ENCODE assay signal across 18 cellular contexts in the genomic region with DNA sequence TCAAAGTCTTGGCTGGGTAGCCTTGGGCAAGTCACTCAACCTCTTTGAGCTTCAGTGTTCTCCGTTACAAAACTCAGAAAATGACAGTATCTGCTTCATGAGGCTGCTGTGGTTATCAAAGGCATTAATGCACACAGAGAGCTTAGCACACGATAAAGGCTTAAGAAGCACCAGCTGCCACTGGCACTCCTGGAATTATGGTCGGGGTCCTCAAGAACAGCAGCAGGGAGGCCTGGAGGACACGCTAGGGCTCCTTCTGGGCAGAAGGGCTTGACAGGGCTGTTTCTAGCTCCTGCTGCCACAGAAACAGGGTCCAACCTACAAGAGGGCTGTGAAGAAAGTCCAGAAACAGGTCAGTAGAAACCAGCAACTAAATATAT.
"Had no signal": no experiment of that assay in that cellular context is flagged by ENCODE, and none has a peak within 500 bp of the region (broad histone marks: within the 10 kb centered on the region; RNA-seq: fewer than 3 reads in every experiment).

No MANE protein-coding gene starts in this region.

- H3K9me3 Mint-ChIP-seq: activated CD4-positive, alpha-beta T cell treated with anti-CD3 and anti-CD28 coated beads, Interleukin-2, amount 10 ng/mL, durations not matched to agents 7 days and 5 days; activated CD8-positive, alpha-beta T cell treated with anti-CD3 and anti-CD28 coated beads for 36 hours; activated naive CD4-positive, alpha-beta T cell treated with anti-CD3 and anti-CD28 coated beads, Interleukin-2, amount 50 U/mL, for 24 hours; effector memory CD8-positive, alpha-beta T cell; naive thymus-derived CD4-positive, alpha-beta T cell; stimulated activated memory B cell treated with anti-CD40 and anti-IgM and Interleukin-4, amounts not matched to agents 10 μg/mL and 1 μg/mL and 100 μg/mL, for 72 hours had no signal

- ATAC-seq: activated CD4-positive, CD25-positive, alpha-beta regulatory T cell treated with anti-CD3 and anti-CD28 coated beads, Interleukin-2, amount 50 U/mL, for 24 hours; activated CD8-positive, alpha-beta memory T cell treated with anti-CD3 and anti-CD28 coated beads, Interleukin-2, amount 10 ng/mL, durations not matched to agents 7 days and 5 days; activated CD8-positive, alpha-beta T cell treated with anti-CD3 and anti-CD28 coated beads for 36 hours; effector memory CD8-positive, alpha-beta T cell; left lung; naive thymus-derived CD4-positive, alpha-beta T cell; right lobe of liver; stimulated activated memory B cell treated with anti-CD40 and anti-IgM and Interleukin-4, amounts not matched to agents 10 μg/mL and 1 μg/mL and 100 μg/mL, for 72 hours had no signal

- H3K27ac Mint-ChIP-seq: activated CD8-positive, alpha-beta memory T cell treated with anti-CD3 and anti-CD28 coated beads, Interleukin-2, amount 10 ng/mL, durations not matched to agents 7 days and 5 days; activated CD8-positive, alpha-beta T cell treated with anti-CD3 and anti-CD28 coated beads for 36 hours; activated naive CD4-positive, alpha-beta T cell treated with anti-CD3 and anti-CD28 coated beads, Interleukin-2, amount 50 U/mL, for 24 hours; stimulated activated memory B cell treated with anti-CD40 and anti-IgM and Interleukin-4, amounts not matched to agents 10 μg/mL and 1 μg/mL and 100 μg/mL, for 72 hours had no signal

- H3K27me3 Mint-ChIP-seq: activated CD4-positive, alpha-beta T cell treated with anti-CD3 and anti-CD28 coated beads, Interleukin-2, amount 10 ng/mL, durations not matched to agents 7 days and 5 days; activated CD8-positive, alpha-beta memory T cell treated with anti-CD3 and anti-CD28 coated beads, Interleukin-2, amount 10 ng/mL, durations not matched to agents 7 days and 5 days; activated CD8-positive, alpha-beta T cell treated with anti-CD3 and anti-CD28 coated beads for 36 hours; activated naive CD4-positive, alpha-beta T cell treated with anti-CD3 and anti-CD28 coated beads, Interleukin-2, amount 50 U/mL, for 24 hours; effector memory CD8-positive, alpha-beta T cell; naive thymus-derived CD4-positive, alpha-beta T cell; stimulated activated memory B cell treated with anti-CD40 and anti-IgM and Interleukin-4, amounts not matched to agents 10 μg/mL and 1 μg/mL and 100 μg/mL, for 72 hours had no signal

- H3K36me3 Mint-ChIP-seq: activated naive CD4-positive, alpha-beta T cell treated with anti-CD3 and anti-CD28 coated beads, Interleukin-2, amount 50 U/mL, for 24 hours had no signal

- DNase-seq: activated CD4-positive, alpha-beta T cell treated with anti-CD3 and anti-CD28 coated beads, Interleukin-2, amount 10 ng/mL, durations not matched to agents 7 days and 5 days; activated CD8-positive, alpha-beta memory T cell treated with anti-CD3 and anti-CD28 coated beads, Interleukin-2, amount 10 ng/mL, durations not matched to agents 7 days and 5 days; activated CD8-positive, alpha-beta T cell treated with anti-CD3 and anti-CD28 coated beads for 36 hours; activated gamma-delta T cell treated with Interleukin-2 at 50 U/mL for 16 hours; aorta; brain microvascular endothelial cell; effector memory CD8-positive, alpha-beta T cell; glutamatergic neuron; kidney glomerular epithelial cell; left lung; naive thymus-derived CD4-positive, alpha-beta T cell; occipital lobe; right lobe of liver; stimulated activated CD4-positive, alpha-beta T cell treated with anti-CD3 and anti-CD28 coated beads, Interleukin-1b, Interleukin-23, amount 100 ng/mL, for 48 hours; stomach had no signal

- H3K4me3 Mint-ChIP-seq: activated CD4-positive, alpha-beta T cell treated with anti-CD3 and anti-CD28 coated beads, Interleukin-2, amount 10 ng/mL, durations not matched to agents 7 days and 5 days; activated CD8-positive, alpha-beta memory T cell treated with anti-CD3 and anti-CD28 coated beads, Interleukin-2, amount 10 ng/mL, durations not matched to agents 7 days and 5 days; activated CD8-positive, alpha-beta T cell treated with anti-CD3 and anti-CD28 coated beads for 36 hours; activated naive CD4-positive, alpha-beta T cell treated with anti-CD3 and anti-CD28 coated beads, Interleukin-2, amount 50 U/mL, for 24 hours; effector memory CD8-positive, alpha-beta T cell; naive thymus-derived CD4-positive, alpha-beta T cell; stimulated activated memory B cell treated with anti-CD40 and anti-IgM and Interleukin-4, amounts not matched to agents 10 μg/mL and 1 μg/mL and 100 μg/mL, for 72 hours had no signal
